Comparison of ENCODE assay signal across 10 cellular contexts in the genomic region with DNA sequence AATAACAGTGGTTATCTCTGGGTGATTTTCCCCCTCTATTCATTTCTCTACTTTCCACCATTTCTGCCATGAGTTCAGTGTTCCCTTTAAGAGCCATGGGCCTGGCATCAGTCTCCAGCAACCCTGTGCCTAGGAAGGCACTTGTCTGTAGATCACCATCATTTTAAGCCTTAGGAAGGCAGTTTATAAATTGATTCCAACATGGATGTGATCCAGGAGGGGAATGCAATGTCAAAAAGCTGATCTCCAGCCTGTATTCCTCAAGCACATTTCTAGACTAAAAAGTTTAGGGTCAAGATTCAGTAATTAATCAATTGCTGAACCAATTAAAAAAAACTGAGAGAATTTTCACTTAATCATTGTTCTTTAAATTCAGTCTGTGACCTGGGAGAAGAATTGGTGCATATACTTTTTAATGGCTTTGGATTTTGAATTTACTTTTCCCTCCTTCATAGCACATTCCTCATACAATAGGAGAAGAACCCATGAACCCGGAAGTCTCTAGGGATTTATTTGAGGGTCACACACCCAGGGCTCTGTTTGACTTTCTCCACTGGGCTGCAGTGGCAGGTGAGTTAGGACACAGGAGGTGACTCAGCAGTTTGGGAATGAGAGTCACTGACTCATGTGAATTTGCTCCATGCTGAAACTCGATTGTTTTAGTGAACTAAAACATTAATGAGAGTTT. TPM values are rescaled to one million over a fixed set of nuclear protein-coding genes. Genes with fewer than 3 reads are reported as not detected.
DNase-seq lines count a peak whose midpoint lies in the region; ATAC-seq, FAIRE-seq and TF ChIP-seq lines count a peak whose summit lies in the region.
"Had no signal": no experiment of that assay in that cellular context is flagged by ENCODE, and none has a peak within 500 bp of the region (broad histone marks: within the 10 kb centered on the region; RNA-seq: fewer than 3 reads in every experiment).

No MANE protein-coding gene starts in this region.

- H3K27me3 ChIP-seq in Caco-2 (replicated peaks; ENCODE audit: control insufficient read depth, insufficient read depth, low read length) (no peaks in the 10 kb centered on the region), KMS-11 (ENCODE audit: insufficient read depth, low read depth) (no peaks in the 10 kb centered on the region), astrocyte (ENCODE audit: insufficient read depth, low read length) (peaks cover 61% of the 10 kb centered on the region)

- peaks cover 28% of the 10 kb centered on the region for H3K4me1 ChIP-seq in Caco-2
- peaks cover 59% of the 10 kb centered on the region for H3K4me1 ChIP-seq in KMS-11 (ENCODE audit: low read depth, poor library complexity, severe bottlenecking)
- peaks cover 17% of the 10 kb centered on the region for H3K4me1 ChIP-seq in astrocyte (ENCODE audit: insufficient read depth, low read length)

- H3K79me2 ChIP-seq in KMS-11 (ENCODE audit: insufficient read depth, low read depth) (no peaks in the 10 kb centered on the region), astrocyte (ENCODE audit: insufficient read depth, low read length) (no peaks in the 10 kb centered on the region)

- H3K9me3 ChIP-seq in Caco-2 (no peaks in the 10 kb centered on the region), astrocyte (ENCODE audit: insufficient read depth, low read depth, low read length) (no peaks in the 10 kb centered on the region)

- in situ Hi-C loops in GM13977 (cut with MboI; ENCODE audit: low pct_unique_long_range_greater_than_20kb, low sequenced_read_pairs, unreplicated experiment): no loop called here

- intact Hi-C loops in Caco-2 (cut with micrococcal nuclease; ENCODE audit: unreplicated experiment): no loop called here

- ATAC-seq in HG03108 (IDR thresholded peaks at IDR 0.05; ENCODE audit: unreplicated experiment): no peak

- H3K9me3 Mint-ChIP-seq in Caco-2 (ENCODE audit: unreplicated experiment) (no peaks in the 10 kb centered on the region), astrocyte (ENCODE audit: unreplicated experiment) (peaks cover 2% of the 10 kb centered on the region)

- DNase-seq in Caco-2 (peak; percentile 77 to 84), astrocyte (ENCODE audit: low read depth) (peak; percentile 45), kidney tubule cell (ENCODE audit: low spot score) (peak; percentile 95), NCI-H1694 treated with DMSO at 0.1 percent for 48 hours (lab: John Stamatoyannopoulos, UW) (no peak), GM13977 (ENCODE audit: low spot score) (no peak), germinal center (ENCODE audit: low spot score) (no peak)
- DNase-seq: activated naive CD8-positive, alpha-beta T cell treated with anti-CD3 and anti-CD28 coated beads, Interleukin-2, amount 10 ng/mL, durations not matched to agents 7 days and 5 days; GF-D8 had no signal

- no peaks in the 10 kb centered on the region for H3K27me3 Mint-ChIP-seq in Caco-2 (ENCODE audit: insufficient read depth, unreplicated experiment)
- peaks cover 5% of the 10 kb centered on the region for H3K27me3 Mint-ChIP-seq in astrocyte (ENCODE audit: low read depth, unreplicated experiment)

- H3K27ac Mint-ChIP-seq in Caco-2 (ENCODE audit: unreplicated experiment) (peak overlapping the region; percentile 86), astrocyte (ENCODE audit: unreplicated experiment) (no peak overlapping the region)
- H3K27ac Mint-ChIP-seq: activated naive CD8-positive, alpha-beta T cell treated with anti-CD3 and anti-CD28 coated beads, Interleukin-2, amount 10 ng/mL, durations not matched to agents 7 days and 5 days had no signal

- FAIRE-seq in astrocyte (lab: Jason Lieb, UNC): no peak

- peaks cover 27% of the 10 kb centered on the region for H3K4me1 Mint-ChIP-seq in Caco-2 (ENCODE audit: low read depth, unreplicated experiment)
- peaks cover 20% of the 10 kb centered on the region for H3K4me1 Mint-ChIP-seq in astrocyte (ENCODE audit: low read depth, unreplicated experiment)

- H2AFZ ChIP-seq in KMS-11 (ENCODE audit: low read depth) (peak overlapping the region; percentile 20; the same call in 1 of the 2 replicates), astrocyte (ENCODE audit: low read depth, low read length) (no peak overlapping the region)

- H3K9ac ChIP-seq in KMS-11 (peak overlapping the region; percentile 33; the same call in 1 of the 2 replicates), astrocyte (ENCODE audit: low read length) (no peak overlapping the region)

- TF ChIP-seq CTCF in Caco-2 (IDR thresholded peaks at IDR 0.05; ENCODE audit: insufficient read depth in 1 of 2, low read depth in 1 of 2, low read length in 1 of 2, severe bottlenecking in 1 of 2, unreplicated experiment in 1 of 2): no peak
- no peak for TF ChIP-seq CTCF in KMS-11 (conservative IDR thresholded peaks at IDR 0.05; ENCODE audit: low read depth, low read length)
- no peak for TF ChIP-seq CTCF in astrocyte (IDR thresholded peaks at IDR 0.05; ENCODE audit: insufficient read depth, low read depth, low read length)
- TF ChIP-seq CTCF in GM13977 (IDR thresholded peaks at IDR 0.05; ENCODE audit: extremely low read depth, insufficient read depth, missing control alignments): no peak

- H3K36me3 ChIP-seq in Caco-2 (ENCODE audit: control insufficient read depth, insufficient read depth, low read length) (no peaks in the 10 kb centered on the region), KMS-11 (ENCODE audit: insufficient read depth) (no peaks in the 10 kb centered on the region), astrocyte (ENCODE audit: insufficient read depth, low read length) (no peaks in the 10 kb centered on the region)

- H3K4me3 Mint-ChIP-seq in Caco-2 (ENCODE audit: unreplicated experiment) (no peak overlapping the region), astrocyte (ENCODE audit: unreplicated experiment) (peak overlapping the region; percentile 27)
- H3K4me3 Mint-ChIP-seq: activated naive CD8-positive, alpha-beta T cell treated with anti-CD3 and anti-CD28 coated beads, Interleukin-2, amount 10 ng/mL, durations not matched to agents 7 days and 5 days had no signal

- H3K36me3 Mint-ChIP-seq in Caco-2 (ENCODE audit: insufficient read depth, unreplicated experiment) (peaks cover 14% of the 10 kb centered on the region), astrocyte (ENCODE audit: low read depth, unreplicated experiment) (no peaks in the 10 kb centered on the region)

- no peak overlapping the region for H3K4me3 ChIP-seq in Caco-2 (ENCODE audit: low read depth, low read length)
- no peak overlapping the region for H3K4me3 ChIP-seq in KMS-11 (IDR thresholded peaks at IDR 0.05; ENCODE audit: insufficient read depth, low read depth, low read length)
- H3K4me3 ChIP-seq in astrocyte (ENCODE audit: insufficient read depth, low read depth, low read length): no peak overlapping the region

- POLR2A ChIA-PET in Caco-2 (lab: Charles Lee): no interaction called here

- peak overlapping the region; percentile 44; the same call in 1 of the 2 replicates for H3K4me2 ChIP-seq in KMS-11
- peak overlapping the region; percentile 45 for H3K4me2 ChIP-seq in astrocyte (ENCODE audit: low read length)

- no peaks in the 10 kb centered on the region for H4K20me1 ChIP-seq in KMS-11 (ENCODE audit: insufficient read depth)
- H4K20me1 ChIP-seq in astrocyte (ENCODE audit: insufficient read depth, low read length): peaks cover under 1% of the 10 kb centered on the region

- BruUV-seq in Caco-2 (replicated peaks; lab: Mats Ljungman, UMichigan): no TSS peak

- H3K27ac ChIP-seq in KMS-11 (peak overlapping the region; percentile 52; the same call in 1 of the 2 replicates), astrocyte (ENCODE audit: low read depth, low read length) (no peak overlapping the region)

- CTCF ChIA-PET in Caco-2 (lab: Charles Lee): no interaction called here

RNA-seq across cellular contexts. Expression of a gene that starts 6.1 kb away (rescaled TPM):
- total RNA-seq in Caco-2 (2022) (31.1 and 34.7 TPM in 2 replicates), astrocyte (8.8 and 11.8 TPM in 2 replicates)

RNA-seq across cellular contexts. Expression of a gene that starts 51.7 kb away (rescaled TPM):
- not detected in 2 replicates for total RNA-seq in Caco-2 (2022)
- total RNA-seq in astrocyte: not detected in 2 replicates
- total RNA-seq: activated naive CD8-positive, alpha-beta T cell treated with anti-CD3 and anti-CD28 coated beads, Interleukin-2, amount 10 ng/mL, durations not matched to agents 7 days and 5 days had no signal

Comparison
In these comparisons a context has a peak if more than half of its experiments do, and no peak if none do; other contexts are left out.
1. DNase-seq: peak in Caco-2 (2 of 2), astrocyte (single experiment) and kidney tubule cell (single experiment); none in NCI-H1694 treated with DMSO at 0.1 percent for 48 hours (single experiment), GM13977 (single experiment) and germinal center (single experiment).